18 cellular contexts compared by ENCODE assay signal in the genomic region with DNA sequence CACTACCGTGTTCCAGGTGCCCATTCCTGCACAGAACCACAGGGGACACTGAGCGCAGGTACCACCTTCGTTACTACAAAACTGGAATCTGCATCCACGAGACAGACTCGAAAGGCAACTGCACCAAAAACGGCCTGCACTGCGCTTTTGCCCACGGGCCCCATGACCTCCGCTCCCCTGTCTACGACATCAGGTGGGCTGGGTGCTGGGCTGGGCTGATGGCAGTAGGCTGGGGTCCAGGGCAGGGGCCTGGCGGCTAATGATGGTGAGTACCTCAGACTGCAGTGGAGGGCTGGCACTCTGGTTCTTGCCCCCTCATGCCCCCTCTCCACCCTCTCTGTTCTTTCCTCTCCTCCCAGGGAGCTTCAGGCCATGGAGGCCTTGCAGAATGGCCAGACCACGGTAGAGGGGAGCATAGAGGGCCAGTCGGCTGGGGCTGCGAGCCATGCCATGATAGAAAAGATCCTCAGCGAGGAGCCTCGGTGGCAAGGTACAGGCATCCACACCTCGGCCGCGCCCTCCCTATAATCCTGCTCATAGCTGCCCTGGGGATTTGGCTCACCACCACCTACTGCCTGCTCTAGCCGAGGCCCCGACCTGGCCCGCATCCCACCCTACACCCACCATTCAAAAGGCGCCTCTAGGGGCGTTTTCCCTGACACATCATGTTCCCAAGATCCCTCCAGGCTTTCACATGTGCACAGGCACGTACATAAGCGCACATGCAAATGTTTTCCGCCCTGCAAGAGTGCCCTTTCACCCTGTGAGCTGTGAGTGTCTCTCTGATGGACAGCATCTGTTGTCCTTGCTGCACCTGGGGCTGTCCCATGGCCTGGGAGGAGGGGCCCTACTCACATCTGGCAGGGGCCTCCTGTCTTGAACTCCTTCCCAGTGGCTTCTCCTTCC. TPM values are rescaled to one million over a fixed set of nuclear protein-coding genes. Genes with fewer than 3 reads are reported as not detected.
DNase-seq lines count a peak whose midpoint lies in the region; ATAC-seq and TF ChIP-seq lines count a peak whose summit lies in the region.
"Had no signal": no experiment of that assay in that cellular context is flagged by ENCODE, and none has a peak within 500 bp of the region (broad histone marks: within the 10 kb centered on the region; RNA-seq: fewer than 3 reads in every experiment).

No MANE protein-coding gene starts in this region.

- POLR2A ChIA-PET in HEK293 (lab: Yijun Ruan, JAX): interaction anchor here (0.5 to 2.5 kb wide), 2 partner anchors 32 to 42 kb away, joined by 4 to 8 read pairs; a partner anchor contains a TSS
- POLR2A ChIA-PET in CD8-positive, alpha-beta T cell (lab: Charles Lee): no interaction called here

- TF ChIP-seq CTCF in HEK293 (tag by site-specific recombination; IDR thresholded peaks at IDR 0.05) (no peak), osteoblast (IDR thresholded peaks at IDR 0.05; ENCODE audit: extremely low read depth, low read depth, low read length) (no peak)
- TF ChIP-seq CTCF in CD8-positive, alpha-beta T cell (IDR thresholded peaks at IDR 0.05): no peak

- CTCF ChIA-PET in HEK293 (lab: Yijun Ruan, JAX): interaction anchor here (0.8 to 1.2 kb wide), 3 partner anchors 15 to 84 kb away, joined by 3 to 7 read pairs (median 3); a partner anchor contains a TSS
- CTCF ChIA-PET in CD8-positive, alpha-beta T cell (lab: Charles Lee): interaction anchor here (0.6 to 1.5 kb wide), 4 partner anchors 9 to 116 kb away, joined by 3 read pairs; no protein-coding TSS in a partner anchor

- DNase-seq in osteoblast (ENCODE audit: insufficient read length, low spot score, missing footprints) (peak; percentile 60), hippocampal formation (lab: John Stamatoyannopoulos, UW) (no peak)
- DNase-seq in CD8-positive, alpha-beta T cell: no peak
- DNase-seq: activated CD8-positive, alpha-beta T cell treated with anti-CD3 and anti-CD28 coated beads for 36 hours; activated gamma-delta T cell; activated T-cell treated with anti-CD3 and anti-CD28 coated beads for 4 hours; colonic mucosa; GOT3; head of caudate nucleus; NCI-H1092; NCI-H187 treated with DMSO at 0.1 percent for 48 hours; NCI-H226; NCI-H748 treated with DMSO at 0.1 percent for 48 hours; T1000; uterus had no signal

- H3K27ac Mint-ChIP-seq in CD8-positive, alpha-beta T cell: no peak overlapping the region
- H3K27ac Mint-ChIP-seq: activated CD8-positive, alpha-beta T cell treated with anti-CD3 and anti-CD28 coated beads for 36 hours had no signal

- peaks cover 11% of the 10 kb centered on the region for H4K20me1 ChIP-seq in osteoblast (ENCODE audit: insufficient read depth, low read length)

- H3K9me3 Mint-ChIP-seq in CD8-positive, alpha-beta T cell: no peaks in the 10 kb centered on the region
- H3K9me3 Mint-ChIP-seq: activated CD8-positive, alpha-beta T cell treated with anti-CD3 and anti-CD28 coated beads for 36 hours had no signal

- 62 to 77% methylated on average over 23 to 27 of the region's 27 CpGs for WGBS in esophagus, 2 donors

- H3K9me3 ChIP-seq in HEK293 (ENCODE audit: control insufficient read depth, insufficient read depth, low read depth, low read length) (no peaks in the 10 kb centered on the region), esophagus (ENCODE audit: control insufficient read depth in 2 of 2, insufficient read depth in 1 of 2, low read depth in 1 of 2, low read length in 1 of 2) (no peaks in the 10 kb centered on the region), osteoblast (ENCODE audit: low read depth, low read length) (no peaks in the 10 kb centered on the region)
- no peaks in the 10 kb centered on the region for H3K9me3 ChIP-seq in CD8-positive, alpha-beta T cell (ENCODE audit: low read length)
- H3K9me3 ChIP-seq: colonic mucosa, left lung, uterus had no signal

- no peak overlapping the region for H3K4me3 Mint-ChIP-seq in CD8-positive, alpha-beta T cell
- H3K4me3 Mint-ChIP-seq: activated CD8-positive, alpha-beta T cell treated with anti-CD3 and anti-CD28 coated beads for 36 hours had no signal

- H3K27ac ChIP-seq in HEK293 (ENCODE audit: extremely low read depth, low read depth, low read length) (no peak overlapping the region), esophagus (ENCODE audit: low read depth in 2 of 2, low read length in 1 of 2) (peak overlapping the region; percentile 36 to 87), osteoblast (ENCODE audit: low read depth, low read length) (no peak overlapping the region)
- no peak overlapping the region for H3K27ac ChIP-seq in CD8-positive, alpha-beta T cell (ENCODE audit: low read depth, low read length)
- H3K27ac ChIP-seq: colonic mucosa, left lung, uterus had no signal

- intact Hi-C loops in CD8-positive, alpha-beta T cell (cut with DNase I, micrococcal nuclease): no loop called here

- H3K36me3 ChIP-seq in HEK293 (ENCODE audit: control insufficient read depth in 2 of 2, insufficient read depth in 1 of 2, low read length in 2 of 2) (peaks cover 33 to 78% of the 10 kb centered on the region in 2 experiments), esophagus (ENCODE audit: control insufficient read depth in 2 of 2, insufficient read depth in 2 of 2, low read length in 1 of 2) (peaks cover 19 to 41% of the 10 kb centered on the region in 2 donors), osteoblast (ENCODE audit: insufficient read depth, low read length) (peaks cover 34% of the 10 kb centered on the region)
- H3K36me3 ChIP-seq in CD8-positive, alpha-beta T cell (ENCODE audit: insufficient read depth, low read length): peaks cover 33% of the 10 kb centered on the region
- H3K36me3 ChIP-seq: uterus had no signal

- H3K36me3 Mint-ChIP-seq in CD8-positive, alpha-beta T cell: peaks cover 70% of the 10 kb centered on the region

- H3K79me2 ChIP-seq in osteoblast (ENCODE audit: insufficient read depth, low read length): no peaks in the 10 kb centered on the region

- no peak for ATAC-seq in CD8-positive, alpha-beta T cell
- ATAC-seq: activated CD8-positive, alpha-beta T cell treated with anti-CD3 and anti-CD28 coated beads for 36 hours; left lung had no signal

- no peak overlapping the region for H3K4me3 ChIP-seq in HEK293 (ENCODE audit: low read depth, low read length)
- no peak overlapping the region for H3K4me3 ChIP-seq in esophagus (ENCODE audit: low read depth in 1 of 2, low read length in 2 of 2)
- H3K4me3 ChIP-seq in osteoblast (ENCODE audit: insufficient read depth, low read length): no peak overlapping the region
- H3K4me3 ChIP-seq in CD8-positive, alpha-beta T cell (ENCODE audit: low read depth, low read length): no peak overlapping the region
- H3K4me3 ChIP-seq: colonic mucosa, left lung, uterus had no signal

- H3K4me1 ChIP-seq in HEK293 (ENCODE audit: control insufficient read depth, insufficient read depth, low read length): peaks cover 9% of the 10 kb centered on the region
- H3K4me1 ChIP-seq in esophagus (ENCODE audit: control insufficient read depth in 2 of 2, insufficient read depth in 2 of 2, low read length in 1 of 2): peaks cover 10 to 47% of the 10 kb centered on the region in 2 donors
- peaks cover 32% of the 10 kb centered on the region for H3K4me1 ChIP-seq in osteoblast (ENCODE audit: insufficient read depth, low read length)
- H3K4me1 ChIP-seq in CD8-positive, alpha-beta T cell (ENCODE audit: insufficient read depth, low read length): no peaks in the 10 kb centered on the region
- H3K4me1 ChIP-seq: colonic mucosa, left lung had no signal

- H3K4me1 Mint-ChIP-seq in CD8-positive, alpha-beta T cell (ENCODE audit: low read depth): no peaks in the 10 kb centered on the region

- H3K4me2 ChIP-seq in osteoblast (ENCODE audit: insufficient read depth, low read length): no peak overlapping the region

- H2AFZ ChIP-seq in osteoblast (ENCODE audit: low read length): no peak overlapping the region

- H3K27me3 ChIP-seq in esophagus (ENCODE audit: control insufficient read depth in 1 of 2, insufficient read depth in 2 of 2, low read length in 2 of 2) (no peaks in the 10 kb centered on the region), osteoblast (ENCODE audit: insufficient read depth, low read length) (no peaks in the 10 kb centered on the region)
- H3K27me3 ChIP-seq in CD8-positive, alpha-beta T cell (ENCODE audit: insufficient read depth, low read length): no peaks in the 10 kb centered on the region
- H3K27me3 ChIP-seq: colonic mucosa, left lung, uterus had no signal

- no peaks in the 10 kb centered on the region for H3K27me3 Mint-ChIP-seq in CD8-positive, alpha-beta T cell (ENCODE audit: low read depth)
- H3K27me3 Mint-ChIP-seq: activated CD8-positive, alpha-beta T cell treated with anti-CD3 and anti-CD28 coated beads for 36 hours had no signal

TF ChIP-seq in HEK293, 187 proteins besides CTCF, POLR2A, EP300 and RAD21 (continues in another document):
- TF ChIP-seq, protein P1, sequence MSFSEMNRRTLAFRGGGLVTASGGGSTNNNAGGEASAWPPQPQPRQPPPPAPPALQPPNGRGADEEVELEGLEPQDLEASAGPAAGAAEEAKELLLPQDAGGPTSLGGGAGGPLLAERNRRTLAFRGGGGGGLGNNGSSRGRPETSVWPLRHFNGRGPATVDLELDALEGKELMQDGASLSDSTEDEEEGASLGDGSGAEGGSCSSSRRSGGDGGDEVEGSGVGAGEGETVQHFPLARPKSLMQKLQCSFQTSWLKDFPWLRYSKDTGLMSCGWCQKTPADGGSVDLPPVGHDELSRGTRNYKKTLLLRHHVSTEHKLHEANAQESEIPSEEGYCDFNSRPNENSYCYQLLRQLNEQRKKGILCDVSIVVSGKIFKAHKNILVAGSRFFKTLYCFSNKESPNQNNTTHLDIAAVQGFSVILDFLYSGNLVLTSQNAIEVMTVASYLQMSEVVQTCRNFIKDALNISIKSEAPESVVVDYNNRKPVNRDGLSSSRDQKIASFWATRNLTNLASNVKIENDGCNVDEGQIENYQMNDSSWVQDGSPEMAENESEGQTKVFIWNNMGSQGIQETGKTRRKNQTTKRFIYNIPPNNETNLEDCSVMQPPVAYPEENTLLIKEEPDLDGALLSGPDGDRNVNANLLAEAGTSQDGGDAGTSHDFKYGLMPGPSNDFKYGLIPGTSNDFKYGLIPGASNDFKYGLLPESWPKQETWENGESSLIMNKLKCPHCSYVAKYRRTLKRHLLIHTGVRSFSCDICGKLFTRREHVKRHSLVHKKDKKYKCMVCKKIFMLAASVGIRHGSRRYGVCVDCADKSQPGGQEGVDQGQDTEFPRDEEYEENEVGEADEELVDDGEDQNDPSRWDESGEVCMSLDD (tag by site-specific recombination; IDR thresholded peaks at IDR 0.05): no peak

RNA-seq across cellular contexts. Expression of a gene that starts 27.7 kb away (rescaled TPM):
- 10 to 100 TPM; 18.2 to 26.3 TPM for polyA plus RNA-seq in esophagus
- 18.5 and 23.6 TPM in 2 replicates for total RNA-seq in osteoblast
- total RNA-seq in CD8-positive, alpha-beta T cell: 10 to 100 TPM; 37.3 to 42.8 TPM

RNA-seq across cellular contexts. Expression of a gene that starts 31.9 kb away (rescaled TPM):
- polyA plus RNA-seq in esophagus: 10 to 100 TPM; 21.0 to 22.4 TPM
- total RNA-seq in osteoblast: 1.1 and 2.1 TPM in 2 replicates
- 100 to 1,000 TPM; 123 to 124 TPM for total RNA-seq in CD8-positive, alpha-beta T cell

RNA-seq across cellular contexts. Expression of a gene that starts 42.8 kb away (rescaled TPM):
- 10 to 100 TPM; 65.1 to 65.9 TPM for polyA plus RNA-seq in esophagus
- total RNA-seq in osteoblast: 31.1 and 38.3 TPM in 2 replicates
- total RNA-seq in CD8-positive, alpha-beta T cell: 10 to 100 TPM; 69.1 to 80.2 TPM

RNA-seq across cellular contexts. Expression of a gene that starts 47.4 kb away (rescaled TPM):
- polyA plus RNA-seq in esophagus: 10 to 100 TPM; 27.9 to 29.5 TPM
- total RNA-seq in osteoblast: 25.3 and 27.7 TPM in 2 replicates
- 1 to 10 TPM; 3.4 to 3.7 TPM for total RNA-seq in CD8-positive, alpha-beta T cell

Comparison
In these comparisons a context has a peak if more than half of its experiments do, and no peak if none do; other contexts are left out.
1. H3K27ac ChIP-seq: peak in esophagus (2 of 2); none in HEK293 (single experiment), osteoblast (single experiment) and CD8-positive, alpha-beta T cell (single experiment).
2. RNA of a gene that starts 31.9 kb away (total RNA-seq): 123 to 124 TPM in CD8-positive, alpha-beta T cell; 1.1 to 2.1 TPM in osteoblast; every median in the first group is over 10 times any median in the second.